14 cellular contexts compared by ENCODE assay signal in the genomic region with DNA sequence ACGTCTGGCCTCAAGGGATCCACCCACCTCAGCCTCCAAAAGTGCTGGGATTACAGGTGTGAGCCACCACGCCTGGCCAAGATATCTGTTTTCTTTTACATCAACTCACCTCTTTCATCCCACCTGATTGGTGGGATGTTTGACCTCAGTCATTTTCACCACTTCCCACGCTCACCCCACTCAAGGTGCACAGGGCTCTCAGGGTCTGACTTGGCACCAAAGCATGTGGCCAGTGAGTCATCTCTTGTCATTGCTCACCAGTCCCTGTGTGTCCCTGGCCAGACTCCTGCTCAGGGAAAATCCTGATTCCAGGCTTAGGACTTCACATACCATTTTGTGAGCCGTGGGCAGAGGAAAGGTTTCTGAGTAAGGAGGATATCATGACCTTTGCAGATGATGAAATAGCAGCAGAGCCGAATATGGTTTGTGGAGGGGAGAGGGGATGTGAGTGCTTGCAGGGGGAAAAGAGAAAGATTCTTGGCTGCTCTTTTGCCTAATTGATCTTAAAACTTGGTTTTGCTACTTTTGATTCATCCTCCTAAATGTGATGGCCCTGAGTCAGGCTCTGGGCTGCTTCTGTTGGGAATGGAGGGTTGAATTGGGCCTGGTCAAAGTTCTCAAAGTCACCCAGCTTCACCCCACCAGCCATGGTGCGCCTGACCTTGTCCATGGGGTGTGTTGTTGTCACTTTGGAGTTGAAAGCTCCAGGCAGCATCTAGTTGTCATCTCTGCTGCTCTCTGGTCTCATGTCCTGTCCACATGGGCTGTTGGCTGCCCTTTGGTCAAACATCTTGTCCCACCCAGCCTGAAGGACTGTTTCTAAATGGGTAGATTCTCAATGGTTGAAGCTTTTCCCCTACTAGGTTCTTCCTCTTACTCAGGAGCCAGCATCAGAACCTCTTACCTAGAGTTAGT. TPM values are rescaled to one million over a fixed set of nuclear protein-coding genes. Genes with fewer than 3 reads are reported as not detected.
A peak's percentile ranks its signal among the peaks of the same experiment; 100 is the strongest.
DNase-seq lines count a peak whose midpoint lies in the region; ATAC-seq, FAIRE-seq and TF ChIP-seq lines count a peak whose summit lies in the region.
"Had no signal": no experiment of that assay in that cellular context is flagged by ENCODE, and none has a peak within 500 bp of the region (broad histone marks: within the 10 kb centered on the region; RNA-seq: fewer than 3 reads in every experiment).

No MANE protein-coding gene starts in this region.

- ATAC-seq in PC-3 (peak; percentile 75), pancreas (no peak)
- peak; percentile 89 for ATAC-seq in stimulated activated effector memory CD8-positive, alpha-beta T cell treated with anti-CD3 and anti-CD28 coated beads, Interleukin-12 subunit alpha, Interleukin-12 subunit beta, amount 100 ng/mL, for 72 hours

- H3F3A ChIP-seq in PC-3 (ENCODE audit: low read length, unreplicated experiment), result no peaks in the 10 kb centered on the region

- no peak for TF ChIP-seq POLR2A in breast epithelium (IDR thresholded peaks at IDR 0.05)

- no peaks in the 10 kb centered on the region for H3K36me3 Mint-ChIP-seq in MCF 10A (ENCODE audit: insufficient read depth, unreplicated experiment)
- no peaks in the 10 kb centered on the region for H3K36me3 Mint-ChIP-seq in stimulated activated effector memory CD8-positive, alpha-beta T cell treated with anti-CD3 and anti-CD28 coated beads, Interleukin-12 subunit alpha, Interleukin-12 subunit beta, amount 100 ng/mL, for 72 hours

- no peaks in the 10 kb centered on the region for H4K20me1 ChIP-seq in PC-3 (ENCODE audit: low read length)

- no peak overlapping the region for H3K27ac Mint-ChIP-seq in MCF 10A (ENCODE audit: low read depth, unreplicated experiment)
- no peak overlapping the region for H3K27ac Mint-ChIP-seq in stimulated activated effector memory CD8-positive, alpha-beta T cell treated with anti-CD3 and anti-CD28 coated beads, Interleukin-12 subunit alpha, Interleukin-12 subunit beta, amount 100 ng/mL, for 72 hours

- CTCF ChIA-PET in MCF 10A (lab: Yijun Ruan, JAX), result no interaction called here
- CTCF ChIA-PET in PC-3 (lab: Charles Lee), result no interaction called here

- 65 to 78% methylated on average over 6 of the region's 6 CpGs for WGBS in pancreas, 2 donors

- FAIRE-seq in pancreas (lab: Jason Lieb, UNC), result no peak

- no TSS peak for BruUV-seq in MCF 10A (replicated peaks; lab: Mats Ljungman, UMichigan)
- no TSS peak for BruUV-seq in PC-3 (replicated peaks; lab: Mats Ljungman, UMichigan)

- H3K36me3 ChIP-seq in breast epithelium (no peaks in the 10 kb centered on the region), PC-3 (ENCODE audit: low read depth, low read length) (no peaks in the 10 kb centered on the region), WERI-Rb-1 (no peaks in the 10 kb centered on the region), pancreas (no peaks in the 10 kb centered on the region)
- H3K36me3 ChIP-seq: thyroid gland had no signal

- no peak for TF ChIP-seq CTCF in MCF 10A (IDR thresholded peaks at IDR 0.05; ENCODE audit: unreplicated experiment)
- no peak for TF ChIP-seq CTCF in breast epithelium (IDR thresholded peaks at IDR 0.05)
- no peak for TF ChIP-seq CTCF in PC-3 (conservative IDR thresholded peaks at IDR 0.05; ENCODE audit: low read depth, low read length)
- TF ChIP-seq CTCF in epithelial cell of esophagus (IDR thresholded peaks at IDR 0.05; ENCODE audit: insufficient read depth, low read depth, low read length, missing control alignments), result no peak
- TF ChIP-seq CTCF in WERI-Rb-1 (IDR thresholded peaks at IDR 0.05; ENCODE audit: low read depth, low read length), result no peak
- TF ChIP-seq CTCF in pancreas (IDR thresholded peaks at IDR 0.05), result no peak

- no peaks in the 10 kb centered on the region for H3K9me2 ChIP-seq in PC-3 (replicated peaks; ENCODE audit: low read length)

- no peak overlapping the region for H3K4me3 Mint-ChIP-seq in MCF 10A (ENCODE audit: unreplicated experiment)
- H3K4me3 Mint-ChIP-seq in stimulated activated effector memory CD8-positive, alpha-beta T cell treated with anti-CD3 and anti-CD28 coated beads, Interleukin-12 subunit alpha, Interleukin-12 subunit beta, amount 100 ng/mL, for 72 hours, result no peak overlapping the region

- no peaks in the 10 kb centered on the region for H3K4me1 Mint-ChIP-seq in MCF 10A (ENCODE audit: insufficient read depth, unreplicated experiment)
- peaks cover 10% of the 10 kb centered on the region for H3K4me1 Mint-ChIP-seq in stimulated activated effector memory CD8-positive, alpha-beta T cell treated with anti-CD3 and anti-CD28 coated beads, Interleukin-12 subunit alpha, Interleukin-12 subunit beta, amount 100 ng/mL, for 72 hours

- intact Hi-C loops in MCF 10A (cut with micrococcal nuclease) (no loop called here), breast epithelium (cut with DNase I; ENCODE audit: low total_unique reads) (loop anchor here (5.0 kb wide), 1 partner anchor 495 kb away; no protein-coding TSS in a partner anchor), PC-3 (cut with micrococcal nuclease) (no loop called here), pancreas (cut with DNase I) (no loop called here), posterior vena cava (cut with DNase I) (no loop called here)

- H3K4me1 ChIP-seq in breast epithelium (no peaks in the 10 kb centered on the region), PC-3 (ENCODE audit: insufficient read depth, low read length) (peaks cover 14% of the 10 kb centered on the region), pancreas (no peaks in the 10 kb centered on the region)
- H3K4me1 ChIP-seq: thyroid gland had no signal

- POLR2A ChIA-PET in MCF 10A (lab: Yijun Ruan, JAX) (no interaction called here), PC-3 (lab: Charles Lee; ENCODE audit: unreplicated experiment) (no interaction called here)

- H3K9ac ChIP-seq in PC-3 (ENCODE audit: low read length), result no peak overlapping the region

- no peak overlapping the region for H3K4me3 ChIP-seq in breast epithelium
- H3K4me3 ChIP-seq in PC-3 (ENCODE audit: low read length), result no peak overlapping the region
- H3K4me3 ChIP-seq in epithelial cell of esophagus (ENCODE audit: low read length), result no peak overlapping the region
- H3K4me3 ChIP-seq in WERI-Rb-1 (ENCODE audit: low read depth, low read length), result no peak overlapping the region
- no peak overlapping the region for H3K4me3 ChIP-seq in pancreas
- H3K4me3 ChIP-seq: lung, thyroid gland had no signal

- H3K27me3 Mint-ChIP-seq in MCF 10A (ENCODE audit: insufficient read depth, unreplicated experiment), result peaks cover 37% of the 10 kb centered on the region

- peak overlapping the region; percentile 14 for H3K4me2 ChIP-seq in PC-3 (ENCODE audit: low read length)

- no peaks in the 10 kb centered on the region for H3K27me3 ChIP-seq in breast epithelium
- H3K27me3 ChIP-seq in PC-3 (ENCODE audit: low read length), result no peaks in the 10 kb centered on the region
- no peaks in the 10 kb centered on the region for H3K27me3 ChIP-seq in WERI-Rb-1 (ENCODE audit: insufficient read depth, low read depth, severe bottlenecking)
- H3K27me3 ChIP-seq in pancreas, result no peaks in the 10 kb centered on the region
- H3K27me3 ChIP-seq: thyroid gland had no signal

- H3K9me3 Mint-ChIP-seq in MCF 10A (ENCODE audit: unreplicated experiment), result no peaks in the 10 kb centered on the region
- no peaks in the 10 kb centered on the region for H3K9me3 Mint-ChIP-seq in stimulated activated effector memory CD8-positive, alpha-beta T cell treated with anti-CD3 and anti-CD28 coated beads, Interleukin-12 subunit alpha, Interleukin-12 subunit beta, amount 100 ng/mL, for 72 hours

- H3K9me3 ChIP-seq in breast epithelium (no peaks in the 10 kb centered on the region), PC-3 (ENCODE audit: low read length) (no peaks in the 10 kb centered on the region), WERI-Rb-1 (ENCODE audit: severe bottlenecking) (no peaks in the 10 kb centered on the region), pancreas (no peaks in the 10 kb centered on the region)
- H3K9me3 ChIP-seq: thyroid gland had no signal

- DNase-seq in MCF 10A (ENCODE audit: unreplicated experiment), result peak; percentile 61
- DNase-seq in breast epithelium (ENCODE audit: low spot score in 2 of 2), result no peak
- peak; percentile 89 for DNase-seq in PC-3
- peak; percentile 68 for DNase-seq in epithelial cell of esophagus (ENCODE audit: low read depth)
- peak; percentile 12 to 65 for DNase-seq in stimulated activated effector memory CD8-positive, alpha-beta T cell treated with anti-CD3 and anti-CD28 coated beads, Interleukin-12 subunit alpha, Interleukin-12 subunit beta, amount 100 ng/mL, for 72 hours (ENCODE audit: low spot score in 2 of 2)
- no peak for DNase-seq in WERI-Rb-1
- DNase-seq in pancreas, result no peak
- DNase-seq in posterior vena cava (ENCODE audit: low spot score), result no peak
- DNase-seq: aorta, NCI-H446 treated with DMSO at 0.1 percent for 48 hours, T-helper 9 cell, thyroid gland had no signal

- H3K79me2 ChIP-seq in PC-3 (ENCODE audit: low read length), result no peaks in the 10 kb centered on the region

- H3K27ac ChIP-seq in breast epithelium, result no peak overlapping the region
- peak overlapping the region; percentile 25 for H3K27ac ChIP-seq in PC-3 (ENCODE audit: low read length)
- no peak overlapping the region for H3K27ac ChIP-seq in WERI-Rb-1
- H3K27ac ChIP-seq in pancreas, result no peak overlapping the region
- H3K27ac ChIP-seq: thyroid gland had no signal

- no peak overlapping the region for H2AFZ ChIP-seq in PC-3 (ENCODE audit: low read length)

RNA-seq across cellular contexts. Expression of gene KCNH6, which starts 6.0 kb away (rescaled TPM):
- not detected in 2 replicates for total RNA-seq in MCF 10A (2022)
- total RNA-seq in breast epithelium, result not detected
- total RNA-seq in PC-3 (2014; rRNA removed), result not detected in 2 replicates
- 1 to 10 TPM in 2 of 6 donors, under 1 TPM in 4; 0.35 to 1.3 (median 0.50) TPM for total RNA-seq in pancreas
- polyA plus RNA-seq in pancreas, result 10 to 100 TPM in 1 of 2 donors, 1 to 10 TPM in 1; 2.5 to 12.5 TPM
- not detected for total RNA-seq in posterior vena cava
- total RNA-seq: aorta, skeletal muscle tissue had no signal
- polyA plus RNA-seq: aorta had no signal

RNA-seq across cellular contexts. Expression of gene DCAF7, which starts 33.1 kb away (rescaled TPM):
- total RNA-seq in MCF 10A (2022), result 81.6 and 91.4 TPM in 2 replicates
- 10 to 100 TPM; 23.0 to 29.6 (median 27.2) TPM for total RNA-seq in breast epithelium
- 46.5 and 55.5 TPM in 2 replicates for total RNA-seq in PC-3 (2014; rRNA removed)
- total RNA-seq in pancreas, result 10 to 100 TPM; 21.8 to 39.2 (median 25.6) TPM
- 10 to 100 TPM in 1 of 2 donors, 1 to 10 TPM in 1; 7.1 to 14.1 TPM for polyA plus RNA-seq in pancreas
- total RNA-seq in posterior vena cava, result 10 to 100 TPM; 48.4 to 48.6 TPM

RNA-seq across cellular contexts. Expression of gene ACE, which starts 40.3 kb away (rescaled TPM):
- total RNA-seq in MCF 10A (2022) (0.30 and 0.39 TPM in 2 replicates), breast epithelium (10 to 100 TPM in 1 of 3 donors, 1 to 10 TPM in 2; 2.6 to 13.9 (median 9.1) TPM), PC-3 (2014; rRNA removed) (8.7 and 9.1 TPM in 2 replicates), pancreas (10 to 100 TPM in 1 of 6 donors, 1 to 10 TPM in 5; 3.1 to 18.3 (median 5.1) TPM), posterior vena cava (10 to 100 TPM in 1 of 2 donors, 1 to 10 TPM in 1; 9.9 to 16.3 TPM)
- 10 to 100 TPM in 1 of 2 donors, 1 to 10 TPM in 1; 8.2 to 11.6 TPM for polyA plus RNA-seq in pancreas

Comparison
In these comparisons a context has a peak if more than half of its experiments do, and no peak if none do; other contexts are left out.
1. DNase-seq: peak in MCF 10A (single experiment), PC-3 (single experiment), epithelial cell of esophagus (single experiment) and stimulated activated effector memory CD8-positive, alpha-beta T cell treated with anti-CD3 and anti-CD28 coated beads, Interleukin-12 subunit alpha, Interleukin-12 subunit beta, amount 100 ng/mL, for 72 hours (2 of 2); none in breast epithelium (0 of 2), WERI-Rb-1 (single experiment), pancreas (0 of 6) and posterior vena cava (single experiment).
2. ATAC-seq: peak in PC-3 (single experiment) and stimulated activated effector memory CD8-positive, alpha-beta T cell treated with anti-CD3 and anti-CD28 coated beads, Interleukin-12 subunit alpha, Interleukin-12 subunit beta, amount 100 ng/mL, for 72 hours (single experiment); none in pancreas (0 of 4).